Comparison of ENCODE assay signal across 19 cellular contexts in genomic region chr22:23068096-23068831, GRCh38. TPM values are rescaled to one million over a fixed set of nuclear protein-coding genes. Genes with fewer than 3 reads are reported as not detected.
DNase-seq lines count a peak whose midpoint lies in the region; ATAC-seq and TF ChIP-seq lines count a peak whose summit lies in the region.
"Had no signal": no experiment of that assay in that cellular context is flagged by ENCODE, and none has a peak within 500 bp of the region (broad histone marks: within the 10 kb centered on the region; RNA-seq: fewer than 3 reads in every experiment).

No MANE protein-coding gene starts in this region.

- peak; percentile 6 for DNase-seq in activated CD4-positive, alpha-beta memory T cell treated with anti-CD3 and anti-CD28 coated beads for 36 hours
- DNase-seq in activated CD4-positive, alpha-beta memory T cell treated with anti-CD3 and anti-CD28 coated beads, Interleukin-2, amount 10 ng/mL, durations not matched to agents 7 days and 5 days, result no peak
- peak; percentile 34 for DNase-seq in activated CD8-positive, alpha-beta memory T cell treated with anti-CD3 and anti-CD28 coated beads, Interleukin-2, amount 10 ng/mL, durations not matched to agents 7 days and 5 days
- DNase-seq in left lung, result peak; percentile 25 to 59
- no peak for DNase-seq in stimulated activated naive B cell treated with anti-CD40 and anti-IgM and Interleukin-4, amounts not matched to agents 10 μg/mL and 1 μg/mL and 100 μg/mL, for 72 hours
- no peak for DNase-seq in caudate nucleus (lab: John Stamatoyannopoulos, UW)
- no peak for DNase-seq in DMS114 treated with DMSO at 0.1 percent for 48 hours (lab: John Stamatoyannopoulos, UW; ENCODE audit: unreplicated experiment)
- DNase-seq in esophagus muscularis mucosa (ENCODE audit: extremely low spot score), result no peak
- DNase-seq: activated gamma-delta T cell; GDM1; HCEC 1CT; NCI-H1436; NCI-H446; retina; stimulated activated CD4-positive, alpha-beta T cell treated with anti-CD3 and anti-CD28 coated beads, Interleukin-4, amount 100 ng/mL, for 4 hours; stimulated activated naive CD4-positive, alpha-beta T cell had no signal

- H3K36me3 ChIP-seq in left lung (no peaks in the 10 kb centered on the region), esophagus muscularis mucosa (peaks cover 0 to 3% (median 0%) of the 10 kb centered on the region in 4 donors)

- no peaks in the 10 kb centered on the region for H3K27me3 Mint-ChIP-seq in activated CD4-positive, alpha-beta memory T cell treated with anti-CD3 and anti-CD28 coated beads for 36 hours
- peaks cover 34% of the 10 kb centered on the region for H3K27me3 Mint-ChIP-seq in activated CD4-positive, alpha-beta memory T cell treated with anti-CD3 and anti-CD28 coated beads, Interleukin-2, amount 10 ng/mL, durations not matched to agents 7 days and 5 days
- H3K27me3 Mint-ChIP-seq in activated CD8-positive, alpha-beta memory T cell treated with anti-CD3 and anti-CD28 coated beads, Interleukin-2, amount 10 ng/mL, durations not matched to agents 7 days and 5 days, result peaks cover 41% of the 10 kb centered on the region
- peaks cover 0 to 6% of the 10 kb centered on the region in 2 donors for H3K27me3 Mint-ChIP-seq in stimulated activated naive B cell treated with anti-CD40 and anti-IgM and Interleukin-4, amounts not matched to agents 10 μg/mL and 1 μg/mL and 100 μg/mL, for 72 hours

- peaks cover 0 to 44% of the 10 kb centered on the region in 2 donors for H3K27me3 ChIP-seq in left lung
- H3K27me3 ChIP-seq in esophagus muscularis mucosa, result no peaks in the 10 kb centered on the region

- no peaks in the 10 kb centered on the region for H3K36me3 Mint-ChIP-seq in activated CD4-positive, alpha-beta memory T cell treated with anti-CD3 and anti-CD28 coated beads for 36 hours
- no peaks in the 10 kb centered on the region for H3K36me3 Mint-ChIP-seq in activated CD4-positive, alpha-beta memory T cell treated with anti-CD3 and anti-CD28 coated beads, Interleukin-2, amount 10 ng/mL, durations not matched to agents 7 days and 5 days (ENCODE audit: low read depth)
- no peaks in the 10 kb centered on the region for H3K36me3 Mint-ChIP-seq in activated CD8-positive, alpha-beta memory T cell treated with anti-CD3 and anti-CD28 coated beads, Interleukin-2, amount 10 ng/mL, durations not matched to agents 7 days and 5 days
- H3K36me3 Mint-ChIP-seq in stimulated activated naive B cell treated with anti-CD40 and anti-IgM and Interleukin-4, amounts not matched to agents 10 μg/mL and 1 μg/mL and 100 μg/mL, for 72 hours, result peaks cover 0 to 1% of the 10 kb centered on the region in 2 donors

- POLR2A ChIA-PET in activated CD4-positive, alpha-beta memory T cell treated with anti-CD3 and anti-CD28 coated beads for 36 hours (lab: Charles Lee), result no interaction called here
- POLR2A ChIA-PET in activated CD4-positive, alpha-beta memory T cell treated with anti-CD3 and anti-CD28 coated beads, Interleukin-2, amount 10 ng/mL, durations not matched to agents 7 days and 5 days (lab: Charles Lee), result no interaction called here

- no peaks in the 10 kb centered on the region for H3K9me3 ChIP-seq in left lung
- H3K9me3 ChIP-seq in esophagus muscularis mucosa, result no peaks in the 10 kb centered on the region
- H3K9me3 ChIP-seq: Caco-2 had no signal

- H3K27ac Mint-ChIP-seq in activated CD4-positive, alpha-beta memory T cell treated with anti-CD3 and anti-CD28 coated beads for 36 hours, result no peak overlapping the region
- no peak overlapping the region for H3K27ac Mint-ChIP-seq in activated CD4-positive, alpha-beta memory T cell treated with anti-CD3 and anti-CD28 coated beads, Interleukin-2, amount 10 ng/mL, durations not matched to agents 7 days and 5 days
- H3K27ac Mint-ChIP-seq in activated CD8-positive, alpha-beta memory T cell treated with anti-CD3 and anti-CD28 coated beads, Interleukin-2, amount 10 ng/mL, durations not matched to agents 7 days and 5 days, result no peak overlapping the region
- peak overlapping the region; percentile 63 for H3K27ac Mint-ChIP-seq in stimulated activated naive B cell treated with anti-CD40 and anti-IgM and Interleukin-4, amounts not matched to agents 10 μg/mL and 1 μg/mL and 100 μg/mL, for 72 hours

- no peaks in the 10 kb centered on the region for H3K9me3 Mint-ChIP-seq in activated CD4-positive, alpha-beta memory T cell treated with anti-CD3 and anti-CD28 coated beads for 36 hours
- H3K9me3 Mint-ChIP-seq in activated CD4-positive, alpha-beta memory T cell treated with anti-CD3 and anti-CD28 coated beads, Interleukin-2, amount 10 ng/mL, durations not matched to agents 7 days and 5 days, result no peaks in the 10 kb centered on the region
- H3K9me3 Mint-ChIP-seq in activated CD8-positive, alpha-beta memory T cell treated with anti-CD3 and anti-CD28 coated beads, Interleukin-2, amount 10 ng/mL, durations not matched to agents 7 days and 5 days (ENCODE audit: low read depth), result no peaks in the 10 kb centered on the region
- no peaks in the 10 kb centered on the region for H3K9me3 Mint-ChIP-seq in stimulated activated naive B cell treated with anti-CD40 and anti-IgM and Interleukin-4, amounts not matched to agents 10 μg/mL and 1 μg/mL and 100 μg/mL, for 72 hours

- TF ChIP-seq POLR2A in esophagus muscularis mucosa (IDR thresholded peaks at IDR 0.05; ENCODE audit: low read depth), result no peak

- H3K27ac ChIP-seq in left lung, result no peak overlapping the region
- H3K27ac ChIP-seq in caudate nucleus (ENCODE audit: low read depth, low read length), result no peak overlapping the region
- no peak overlapping the region for H3K27ac ChIP-seq in esophagus muscularis mucosa (replicated peaks in 1 of 4)
- H3K27ac ChIP-seq: KMS-11 had no signal

- WGBS in esophagus muscularis mucosa, result 86% methylated on average over 7 of the region's 8 CpGs

- H3K4me1 Mint-ChIP-seq in activated CD4-positive, alpha-beta memory T cell treated with anti-CD3 and anti-CD28 coated beads for 36 hours (ENCODE audit: low read depth), result peaks cover 6% of the 10 kb centered on the region
- H3K4me1 Mint-ChIP-seq in activated CD4-positive, alpha-beta memory T cell treated with anti-CD3 and anti-CD28 coated beads, Interleukin-2, amount 10 ng/mL, durations not matched to agents 7 days and 5 days, result peaks cover 11% of the 10 kb centered on the region
- peaks cover 6% of the 10 kb centered on the region for H3K4me1 Mint-ChIP-seq in activated CD8-positive, alpha-beta memory T cell treated with anti-CD3 and anti-CD28 coated beads, Interleukin-2, amount 10 ng/mL, durations not matched to agents 7 days and 5 days
- H3K4me1 Mint-ChIP-seq in stimulated activated naive B cell treated with anti-CD40 and anti-IgM and Interleukin-4, amounts not matched to agents 10 μg/mL and 1 μg/mL and 100 μg/mL, for 72 hours, result peaks cover 21 to 38% of the 10 kb centered on the region in 2 donors

- no peak for TF ChIP-seq CTCF in left lung (IDR thresholded peaks at IDR 0.05)
- no peak for TF ChIP-seq CTCF in esophagus muscularis mucosa (IDR thresholded peaks at IDR 0.05)

- no peak for ATAC-seq in activated CD8-positive, alpha-beta memory T cell treated with anti-CD3 and anti-CD28 coated beads, Interleukin-2, amount 10 ng/mL, durations not matched to agents 7 days and 5 days
- ATAC-seq in left lung, result no peak
- ATAC-seq in stimulated activated naive B cell treated with anti-CD40 and anti-IgM and Interleukin-4, amounts not matched to agents 10 μg/mL and 1 μg/mL and 100 μg/mL, for 72 hours (replicated peaks), result no peak
- ATAC-seq: activated CD4-positive, CD25-positive, alpha-beta regulatory T cell treated with anti-CD3 and anti-CD28 coated beads, Interleukin-2, amount 50 U/mL, for 24 hours had no signal

- H3K4me3 ChIP-seq in left lung (no peak overlapping the region), esophagus muscularis mucosa (no peak overlapping the region)

- H3K4me3 Mint-ChIP-seq in activated CD4-positive, alpha-beta memory T cell treated with anti-CD3 and anti-CD28 coated beads for 36 hours, result no peak overlapping the region
- H3K4me3 Mint-ChIP-seq in activated CD4-positive, alpha-beta memory T cell treated with anti-CD3 and anti-CD28 coated beads, Interleukin-2, amount 10 ng/mL, durations not matched to agents 7 days and 5 days, result no peak overlapping the region
- no peak overlapping the region for H3K4me3 Mint-ChIP-seq in activated CD8-positive, alpha-beta memory T cell treated with anti-CD3 and anti-CD28 coated beads, Interleukin-2, amount 10 ng/mL, durations not matched to agents 7 days and 5 days
- H3K4me3 Mint-ChIP-seq in stimulated activated naive B cell treated with anti-CD40 and anti-IgM and Interleukin-4, amounts not matched to agents 10 μg/mL and 1 μg/mL and 100 μg/mL, for 72 hours, result no peak overlapping the region

- TF ChIP-seq EP300 in esophagus muscularis mucosa (IDR thresholded peaks at IDR 0.05), result no peak

- CTCF ChIA-PET in activated CD4-positive, alpha-beta memory T cell treated with anti-CD3 and anti-CD28 coated beads for 36 hours (lab: Charles Lee), result interaction anchor here (1.1 to 1.4 kb wide), 3 partner anchors 77 to 111 kb away, joined by 3 to 4 read pairs (median 3); partner anchors contain the start of gene RAB36
- CTCF ChIA-PET in activated CD4-positive, alpha-beta memory T cell treated with anti-CD3 and anti-CD28 coated beads, Interleukin-2, amount 10 ng/mL, durations not matched to agents 7 days and 5 days (lab: Charles Lee), result interaction anchor here (2.1 kb wide), 1 partner anchor 184 kb away, joined by 6 read pairs; no protein-coding TSS in a partner anchor
- CTCF ChIA-PET in activated CD8-positive, alpha-beta memory T cell treated with anti-CD3 and anti-CD28 coated beads, Interleukin-2, amount 10 ng/mL, durations not matched to agents 7 days and 5 days (lab: Charles Lee), result interaction anchor here (1.9 kb wide), 1 partner anchor 108 kb away, joined by 4 read pairs; no protein-coding TSS in a partner anchor

- peaks cover 8 to 18% of the 10 kb centered on the region in 2 donors for H3K4me1 ChIP-seq in left lung
- peaks cover 20 to 37% (median 31%) of the 10 kb centered on the region in 4 donors for H3K4me1 ChIP-seq in esophagus muscularis mucosa

- intact Hi-C loops in activated CD4-positive, alpha-beta memory T cell treated with anti-CD3 and anti-CD28 coated beads for 36 hours (cut with micrococcal nuclease), result no loop called here
- intact Hi-C loops in left lung (cut with DNase I) (no loop called here), esophagus muscularis mucosa (cut with DNase I) (no loop called here)

RNA-seq across cellular contexts. Expression of gene GNAZ, which starts 2.1 kb away (rescaled TPM):
- 1 to 10 TPM; 1.6 to 2.2 TPM for total RNA-seq in activated CD4-positive, alpha-beta memory T cell treated with anti-CD3 and anti-CD28 coated beads for 36 hours
- under 1 TPM; 0.28 to 0.53 TPM for total RNA-seq in activated CD4-positive, alpha-beta memory T cell treated with anti-CD3 and anti-CD28 coated beads, Interleukin-2, amount 10 ng/mL, durations not matched to agents 7 days and 5 days
- under 1 TPM in 1 of 2 experiments, not detected in 1; 0.12 TPM for total RNA-seq in activated CD8-positive, alpha-beta memory T cell treated with anti-CD3 and anti-CD28 coated beads, Interleukin-2, amount 10 ng/mL, durations not matched to agents 7 days and 5 days
- 1 to 10 TPM; 1.7 to 2.1 TPM for total RNA-seq in left lung
- total RNA-seq in esophagus muscularis mucosa, result 10 to 100 TPM; 51.7 to 79.5 (median 64.6) TPM

Comparison
In these comparisons a context has a peak if more than half of its experiments do, and no peak if none do; other contexts are left out.
1. DNase-seq: peak in activated CD4-positive, alpha-beta memory T cell treated with anti-CD3 and anti-CD28 coated beads for 36 hours (single experiment), activated CD8-positive, alpha-beta memory T cell treated with anti-CD3 and anti-CD28 coated beads, Interleukin-2, amount 10 ng/mL, durations not matched to agents 7 days and 5 days (single experiment) and left lung (2 of 2); none in activated CD4-positive, alpha-beta memory T cell treated with anti-CD3 and anti-CD28 coated beads, Interleukin-2, amount 10 ng/mL, durations not matched to agents 7 days and 5 days (single experiment), stimulated activated naive B cell treated with anti-CD40 and anti-IgM and Interleukin-4, amounts not matched to agents 10 μg/mL and 1 μg/mL and 100 μg/mL, for 72 hours (single experiment), caudate nucleus (0 of 61), DMS114 treated with DMSO at 0.1 percent for 48 hours (single experiment) and esophagus muscularis mucosa (single experiment).
2. RNA of gene GNAZ, which starts 2.1 kb away (total RNA-seq): 51.7 to 79.5 TPM in esophagus muscularis mucosa; 1.6 to 2.2 TPM in activated CD4-positive, alpha-beta memory T cell treated with anti-CD3 and anti-CD28 coated beads for 36 hours, 1.7 to 2.1 TPM in left lung, 0.28 to 0.53 TPM in activated CD4-positive, alpha-beta memory T cell treated with anti-CD3 and anti-CD28 coated beads, Interleukin-2, amount 10 ng/mL, durations not matched to agents 7 days and 5 days and 0.12 TPM in activated CD8-positive, alpha-beta memory T cell treated with anti-CD3 and anti-CD28 coated beads, Interleukin-2, amount 10 ng/mL, durations not matched to agents 7 days and 5 days; every median in the first group is over 10 times any median in the second.